In genomic region chr15:55993804-55994539, GRCh38 we compare ENCODE assay signal across 8 cellular contexts. TPM values are rescaled to one million over a fixed set of nuclear protein-coding genes. Genes with fewer than 3 reads are reported as not detected.
DNase-seq lines count a peak whose midpoint lies in the region; ATAC-seq and TF ChIP-seq lines count a peak whose summit lies in the region.

No MANE protein-coding gene starts in this region.

- peak overlapping the region; percentile 95 for H2AFZ ChIP-seq in SK-N-SH (ENCODE audit: low read depth)

- POLR2A ChIA-PET in SK-N-SH (lab: Yijun Ruan, JAX) = no interaction called here

- no peak for TF ChIP-seq EP300 in SK-N-SH (IDR thresholded peaks at IDR 0.05; ENCODE audit: borderline replicate concordance in 1 of 2, low read depth in 1 of 2, low read length in 1 of 2)

- H4K20me1 ChIP-seq in SK-N-SH (ENCODE audit: insufficient read depth) = no peaks in the 10 kb centered on the region

- peaks cover 14 to 24% of the 10 kb centered on the region in 2 experiments; a peak in 3 of 4 replicates for H3K4me1 ChIP-seq in SK-N-SH (ENCODE audit: control insufficient read depth in 1 of 2, insufficient read depth in 2 of 2, low read depth in 1 of 2, low read length in 1 of 2)

- CTCF ChIA-PET in SK-N-SH (lab: Yijun Ruan, JAX) = interaction anchor here (0.6 to 1.0 kb wide), 7 partner anchors 48 to 364 kb away, joined by 3 to 5 read pairs (median 3); no protein-coding TSS in a partner anchor

- ATAC-seq in GM18517 (IDR thresholded peaks at IDR 0.05; ENCODE audit: unreplicated experiment) = no peak
- ATAC-seq in GM21515 (IDR thresholded peaks at IDR 0.05; ENCODE audit: unreplicated experiment) = no peak

- peak; percentile 47 for TF ChIP-seq RAD21 in SK-N-SH (IDR thresholded peaks at IDR 0.05; ENCODE audit: low read length)

- peaks cover 41% of the 10 kb centered on the region for H3K79me2 ChIP-seq in SK-N-SH (ENCODE audit: insufficient read depth)

- no peaks in the 10 kb centered on the region for H3K27me3 ChIP-seq in SK-N-SH (ENCODE audit: insufficient read depth)

- H3K36me3 ChIP-seq in SK-N-SH (replicated peaks in 1 of 2; ENCODE audit: control insufficient read depth in 1 of 2, insufficient read depth in 2 of 2, low read length in 1 of 2) = no peaks in the 10 kb centered on the region

- H3F3A ChIP-seq in SK-N-SH (replicated peaks; ENCODE audit: insufficient read depth) = peaks cover 12% of the 10 kb centered on the region

- TF ChIP-seq CTCF in SK-N-SH (IDR thresholded peaks at IDR 0.05) = peak; percentile 38
- TF ChIP-seq CTCF in epithelial cell of proximal tubule (conservative IDR thresholded peaks at IDR 0.05; ENCODE audit: low read depth, low read length) = peak; percentile 15

- H3K9me2 ChIP-seq in SK-N-SH = no peaks in the 10 kb centered on the region

- WGBS in SK-N-SH (ENCODE audit: low lambda C conversion rate) = 1% methylated on average over 11 of the region's 41 CpGs

- H3K4me3 ChIP-seq in SK-N-SH (ENCODE audit: low read depth in 2 of 2, low read length in 1 of 2) (peak overlapping the region; percentile 81 to 88), epithelial cell of proximal tubule (ENCODE audit: low read depth, low read length) (peak overlapping the region; percentile 82)

- peak; percentile 33 for DNase-seq in NCI-H2196 (lab: John Stamatoyannopoulos, UW; ENCODE audit: unreplicated experiment)
- DNase-seq in NCI-H2196 treated with DMSO at 0.1 percent for 48 hours (lab: John Stamatoyannopoulos, UW; ENCODE audit: unreplicated experiment) = no peak
- peak; percentile 57 for DNase-seq in HK-2 (ENCODE audit: unreplicated experiment)
- peak; percentile 63 for DNase-seq in SK-N-SH
- peak; percentile 25 for DNase-seq in epithelial cell of proximal tubule (ENCODE audit: low read depth)
- DNase-seq in myocyte (ENCODE audit: low read depth) = peak; percentile 70

- no peaks in the 10 kb centered on the region for H3K9me3 ChIP-seq in SK-N-SH

- peak overlapping the region; percentile 81 for H3K9ac ChIP-seq in SK-N-SH

- peak overlapping the region; percentile 79 to 86 for H3K27ac ChIP-seq in SK-N-SH (ENCODE audit: low read depth in 2 of 2, low read length in 1 of 2)

- H3K4me2 ChIP-seq in SK-N-SH = peak overlapping the region; percentile 90

TF ChIP-seq in SK-N-SH, 30 proteins besides CTCF, POLR2A, EP300 and RAD21:
- TF ChIP-seq MAX (IDR thresholded peaks at IDR 0.05; ENCODE audit: low read depth) (no peak), FOXJ3 (CRISPR knock-in tag; IDR thresholded peaks at IDR 0.05) (no peak), SMC3 (IDR thresholded peaks at IDR 0.05; ENCODE audit: low read depth, low read length) (peak; percentile 29; the same call in 1 of the 2 replicates), MXI1 (IDR thresholded peaks at IDR 0.05; ENCODE audit: low read depth, low read length) (0 out of 2 replicates have a peak, but pooled peaks have one; percentile 7), USF1 (IDR thresholded peaks at IDR 0.05; ENCODE audit: borderline replicate concordance, low read depth) (no peak)

RNA-seq across cellular contexts. Expression of gene NEDD4, which starts 0.6 kb away (rescaled TPM):
- 12.9 and 17.3 TPM in 2 replicates for polyA plus RNA-seq in SK-N-SH (2012; rRNA removed)
- polyA plus RNA-seq in SK-N-SH (2012; cell fraction: cytosol; rRNA removed) = 17.6 and 18.6 TPM in 2 replicates
- polyA plus RNA-seq in SK-N-SH (2012; cell fraction: nucleus; rRNA removed) = 9.1 and 21.0 TPM in 2 replicates
- total RNA-seq in epithelial cell of proximal tubule = 15.6 and 25.3 TPM in 2 replicates
- total RNA-seq in myocyte = 38.5 and 38.9 TPM in 2 replicates
- polyA plus RNA-seq in myocyte (2012) = 12.6 TPM
